10 cellular contexts compared by ENCODE assay signal in the genomic region with DNA sequence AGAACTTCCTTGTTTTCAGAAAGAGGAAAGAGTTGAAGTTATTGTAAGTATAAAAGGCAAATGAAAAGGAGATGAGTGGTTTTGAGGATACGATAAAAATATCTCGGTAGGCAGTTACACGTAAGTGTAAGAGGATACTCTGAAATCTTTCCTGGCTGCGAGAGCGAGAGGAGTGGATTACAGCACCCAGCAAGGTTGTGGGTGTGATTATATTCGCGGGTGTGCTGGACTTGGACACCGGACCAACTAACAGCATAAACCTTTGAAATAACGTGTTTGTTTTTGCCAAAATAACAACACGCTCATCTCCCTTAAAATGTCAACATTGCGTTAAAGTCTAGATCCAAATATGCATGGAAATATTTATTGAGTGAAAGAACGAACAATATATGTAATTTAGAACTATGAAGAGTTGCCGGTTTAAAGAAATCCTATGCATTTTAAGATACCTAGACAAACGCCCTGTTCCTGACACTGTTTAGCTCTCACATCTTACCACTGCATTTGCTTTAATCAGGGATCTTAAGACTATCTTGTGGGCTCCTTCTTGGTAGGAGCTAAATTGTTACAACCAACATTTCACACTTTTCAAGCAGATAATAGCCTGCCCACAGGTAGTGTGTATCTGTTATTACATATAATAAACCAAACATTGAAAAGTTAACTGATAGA.
DNase-seq lines count a peak whose midpoint lies in the region; ATAC-seq and TF ChIP-seq lines count a peak whose summit lies in the region.
"Had no signal": no experiment of that assay in that cellular context is flagged by ENCODE, and none has a peak within 500 bp of the region (broad histone marks: within the 10 kb centered on the region; RNA-seq: fewer than 3 reads in every experiment).

No MANE protein-coding gene starts in this region.

- H3K27me3 ChIP-seq in Caco-2 (replicated peaks; ENCODE audit: control insufficient read depth, insufficient read depth, low read length), result no peaks in the 10 kb centered on the region
- no peaks in the 10 kb centered on the region for H3K27me3 ChIP-seq in osteoblast (ENCODE audit: insufficient read depth, low read length)
- H3K27me3 ChIP-seq in aorta (ENCODE audit: control insufficient read depth in 1 of 2, insufficient read depth in 2 of 2, low read length in 1 of 2), result no peaks in the 10 kb centered on the region

- H3K27me3 Mint-ChIP-seq in Caco-2 (ENCODE audit: insufficient read depth, unreplicated experiment), result no peaks in the 10 kb centered on the region

- no peaks in the 10 kb centered on the region for H4K20me1 ChIP-seq in osteoblast (ENCODE audit: insufficient read depth, low read length)

- H3K27ac ChIP-seq in osteoblast (ENCODE audit: low read depth, low read length) (peak overlapping the region; percentile 87), aorta (ENCODE audit: low read depth in 1 of 2, low read length in 2 of 2) (no peak overlapping the region)

- H3K4me1 Mint-ChIP-seq in Caco-2 (ENCODE audit: low read depth, unreplicated experiment), result peaks cover 26% of the 10 kb centered on the region

- no peak for ATAC-seq in aorta (ENCODE audit: low FRiP score)
- no peak for ATAC-seq in GM21786 (IDR thresholded peaks at IDR 0.05; ENCODE audit: unreplicated experiment)

- CTCF ChIA-PET in Caco-2 (lab: Charles Lee), result interaction anchor here (1.3 kb wide), 1 partner anchor 110 kb away, joined by 6 read pairs; no protein-coding TSS in a partner anchor

- H3K79me2 ChIP-seq in osteoblast (ENCODE audit: insufficient read depth, low read length), result no peaks in the 10 kb centered on the region

- no peaks in the 10 kb centered on the region for H3K9me3 ChIP-seq in Caco-2
- no peaks in the 10 kb centered on the region for H3K9me3 ChIP-seq in osteoblast (ENCODE audit: low read depth, low read length)
- H3K9me3 ChIP-seq in aorta (ENCODE audit: control insufficient read depth, low read length), result no peaks in the 10 kb centered on the region

- peak overlapping the region; percentile 66 for H2AFZ ChIP-seq in osteoblast (ENCODE audit: low read length)

- H3K36me3 Mint-ChIP-seq in Caco-2 (ENCODE audit: insufficient read depth, unreplicated experiment), result peaks cover 4% of the 10 kb centered on the region

- H3K4me1 ChIP-seq in Caco-2 (peaks cover 19% of the 10 kb centered on the region), osteoblast (ENCODE audit: insufficient read depth, low read length) (peaks cover 25% of the 10 kb centered on the region), aorta (ENCODE audit: control insufficient read depth in 1 of 2, insufficient read depth in 2 of 2, low read length in 2 of 2) (no peaks in the 10 kb centered on the region)

- H3K27ac Mint-ChIP-seq in Caco-2 (ENCODE audit: unreplicated experiment), result peak overlapping the region; percentile 84

- peak overlapping the region; percentile 17 for H3K4me3 ChIP-seq in Caco-2 (ENCODE audit: low read depth, low read length)
- H3K4me3 ChIP-seq in fibroblast of villous mesenchyme (ENCODE audit: low read depth, low read length), result no peak overlapping the region
- no peak overlapping the region for H3K4me3 ChIP-seq in osteoblast (ENCODE audit: insufficient read depth, low read length)
- H3K4me3 ChIP-seq in aorta (ENCODE audit: low read length in 2 of 2), result no peak overlapping the region

- H3K9me3 Mint-ChIP-seq in Caco-2 (ENCODE audit: unreplicated experiment), result no peaks in the 10 kb centered on the region

- peak overlapping the region; percentile 68 for H3K4me2 ChIP-seq in osteoblast (ENCODE audit: insufficient read depth, low read length)

- POLR2A ChIA-PET in Caco-2 (lab: Charles Lee), result no interaction called here

- H3K36me3 ChIP-seq in Caco-2 (ENCODE audit: control insufficient read depth, insufficient read depth, low read length), result no peaks in the 10 kb centered on the region
- no peaks in the 10 kb centered on the region for H3K36me3 ChIP-seq in osteoblast (ENCODE audit: insufficient read depth, low read length)
- H3K36me3 ChIP-seq in aorta (ENCODE audit: control insufficient read depth in 1 of 2, insufficient read depth in 2 of 2, low read length in 1 of 2), result no peaks in the 10 kb centered on the region

- no TSS peak for BruUV-seq in Caco-2 (replicated peaks; lab: Mats Ljungman, UMichigan)

- H3K4me3 Mint-ChIP-seq in Caco-2 (ENCODE audit: unreplicated experiment), result peak overlapping the region; percentile 75

- intact Hi-C loops in Caco-2 (cut with micrococcal nuclease; ENCODE audit: unreplicated experiment), result loop anchor here (2.0 to 5.0 kb wide), 3 partner anchors 20 to 116 kb away; no protein-coding TSS in a partner anchor
- intact Hi-C loops in aorta (cut with DNase I), result no loop called here

- TF ChIP-seq CTCF in Caco-2 (IDR thresholded peaks at IDR 0.05; ENCODE audit: insufficient read depth in 1 of 2, low read depth in 1 of 2, low read length in 1 of 2, severe bottlenecking in 1 of 2, unreplicated experiment in 1 of 2) (no peak), fibroblast of villous mesenchyme (IDR thresholded peaks at IDR 0.05; ENCODE audit: insufficient read depth, low read depth, low read length) (no peak), osteoblast (IDR thresholded peaks at IDR 0.05; ENCODE audit: extremely low read depth, low read depth, low read length) (no peak)

- DNase-seq in Caco-2 (no peak), RPMI7951 (ENCODE audit: low read depth) (peak; percentile 58), fibroblast of villous mesenchyme (ENCODE audit: low read depth) (peak; percentile 31), osteoblast (ENCODE audit: insufficient read length, low spot score, missing footprints) (no peak), aorta (no peak), HCEC 1CT (no peak), C1 segment of cervical spinal cord (lab: John Stamatoyannopoulos, UW) (no peak)
- DNase-seq: activated T-cell treated with anti-CD3 and anti-CD28 coated beads, Interleukin-2, amount 50 U/mL, for 1 hour; NCI-H526 treated with DMSO at 0.1 percent for 48 hours had no signal

- WGBS in aorta, 2 donors, result 75 to 78% methylated on average over 14 of the region's 14 CpGs

Comparison
In these comparisons a context has a peak if more than half of its experiments do, and no peak if none do; other contexts are left out.
1. DNase-seq: peak in RPMI7951 (single experiment) and fibroblast of villous mesenchyme (single experiment); none in Caco-2 (0 of 2), osteoblast (single experiment), aorta (0 of 2), HCEC 1CT (single experiment) and C1 segment of cervical spinal cord (0 of 14).